8 cellular contexts compared by ENCODE assay signal in the genomic region with DNA sequence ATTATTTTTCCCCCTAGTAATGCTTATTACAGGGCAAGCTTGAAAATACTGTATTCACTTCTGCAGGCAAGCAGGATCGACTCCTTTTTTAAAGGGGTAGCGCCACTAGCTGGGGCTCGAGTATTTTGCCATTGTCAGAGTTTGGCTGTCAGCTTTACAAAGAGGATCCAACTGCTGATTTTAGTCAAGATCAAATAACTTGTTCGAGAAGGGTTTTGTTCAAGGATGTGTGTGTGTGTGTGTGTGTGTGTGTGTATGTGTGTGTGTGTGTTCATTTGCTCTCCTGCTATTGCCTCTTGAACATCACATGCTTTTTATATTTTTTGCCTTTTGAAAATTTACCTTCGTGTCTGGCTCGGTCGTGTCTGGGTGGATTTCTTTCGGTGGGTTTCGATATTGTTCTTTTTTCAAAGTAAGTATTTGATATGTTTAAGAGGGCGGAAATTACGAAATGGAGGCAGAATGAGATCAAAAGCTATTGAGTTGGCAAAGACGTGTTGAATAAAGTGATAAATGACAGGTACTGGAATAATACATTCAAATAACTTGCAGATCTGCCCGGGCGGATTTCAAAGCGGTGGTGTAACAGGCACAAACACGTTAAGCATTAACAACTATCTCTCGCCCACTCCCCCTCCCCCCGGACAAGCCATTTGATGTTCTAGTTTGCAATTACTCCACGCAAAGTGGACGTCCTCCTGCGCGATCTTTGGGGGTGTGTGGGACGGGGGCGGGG. TPM values are rescaled to one million over a fixed set of nuclear protein-coding genes. Genes with fewer than 3 reads are reported as not detected.
DNase-seq lines count a peak whose midpoint lies in the region; ATAC-seq lines count a peak whose summit lies in the region.

No MANE protein-coding gene starts in this region.

- POLR2A ChIA-PET in activated CD8-positive, alpha-beta T cell treated with anti-CD3 and anti-CD28 coated beads, Interleukin-2, amount 10 ng/mL, durations not matched to agents 7 days and 5 days (lab: Charles Lee): interaction anchor here (0.6 to 6.1 kb wide), 45 partner anchors 13 to 1366 kb away, joined by 3 to 117 read pairs (median 4); partner anchors contain the start of gene RTKN2

- H3K27ac Mint-ChIP-seq in activated CD8-positive, alpha-beta T cell treated with anti-CD3 and anti-CD28 coated beads, Interleukin-2, amount 10 ng/mL, durations not matched to agents 7 days and 5 days: peak overlapping the region; percentile 97

- CTCF ChIA-PET in activated CD8-positive, alpha-beta T cell treated with anti-CD3 and anti-CD28 coated beads, Interleukin-2, amount 10 ng/mL, durations not matched to agents 7 days and 5 days (lab: Charles Lee): interaction anchor here (0.6 to 6.5 kb wide), 20 partner anchors 9 to 343 kb away, joined by 3 to 57 read pairs (median 4); no protein-coding TSS in a partner anchor

- H3K4me1 Mint-ChIP-seq in activated CD8-positive, alpha-beta T cell treated with anti-CD3 and anti-CD28 coated beads, Interleukin-2, amount 10 ng/mL, durations not matched to agents 7 days and 5 days (ENCODE audit: low read depth): peaks cover 43% of the 10 kb centered on the region

- H3K27me3 Mint-ChIP-seq in activated CD8-positive, alpha-beta T cell treated with anti-CD3 and anti-CD28 coated beads, Interleukin-2, amount 10 ng/mL, durations not matched to agents 7 days and 5 days (ENCODE audit: low read depth): no peaks in the 10 kb centered on the region

- no peaks in the 10 kb centered on the region for H3K36me3 ChIP-seq in effector memory CD4-positive, alpha-beta T cell (ENCODE audit: control insufficient read depth, insufficient read depth, low read length)

- H3K27me3 ChIP-seq in effector memory CD4-positive, alpha-beta T cell (replicated peaks; ENCODE audit: control insufficient read depth, insufficient read depth, low read length, poor library complexity, severe bottlenecking): no peaks in the 10 kb centered on the region

- no peaks in the 10 kb centered on the region for H3K9me3 Mint-ChIP-seq in activated CD8-positive, alpha-beta T cell treated with anti-CD3 and anti-CD28 coated beads, Interleukin-2, amount 10 ng/mL, durations not matched to agents 7 days and 5 days (ENCODE audit: insufficient read depth)

- H3K4me3 ChIP-seq in effector memory CD4-positive, alpha-beta T cell (ENCODE audit: insufficient read depth, low read depth, low read length, poor library complexity, severe bottlenecking): peak overlapping the region; percentile 75

- H3K9me3 ChIP-seq in effector memory CD4-positive, alpha-beta T cell (ENCODE audit: control insufficient read depth, low read length): no peaks in the 10 kb centered on the region

- H3K4me1 ChIP-seq in effector memory CD4-positive, alpha-beta T cell (ENCODE audit: control insufficient read depth, insufficient read depth, low read length, poor library complexity, severe bottlenecking): peaks cover 19% of the 10 kb centered on the region

- peak; percentile 13 for DNase-seq in COLO668 (lab: John Stamatoyannopoulos, UW; ENCODE audit: unreplicated experiment)
- DNase-seq in H4 (ENCODE audit: low spot score): peak; percentile 43
- DNase-seq in NCI-H2227 treated with DMSO at 0.1 percent for 48 hours (lab: John Stamatoyannopoulos, UW): peak; percentile 30
- DNase-seq in activated CD8-positive, alpha-beta T cell treated with anti-CD3 and anti-CD28 coated beads, Interleukin-2, amount 10 ng/mL, durations not matched to agents 7 days and 5 days: peak; percentile 68
- peak; percentile 36 to 56 (median 38) for DNase-seq in effector memory CD4-positive, alpha-beta T cell
- peak; percentile 89 for DNase-seq in medulla oblongata (ENCODE audit: extremely low spot score)
- DNase-seq in stimulated activated CD8-positive, alpha-beta memory T cell treated with anti-CD3 and anti-CD28 coated beads, Interleukin-15, amount 100 ng/mL, for 1 hour (ENCODE audit: low read depth): peak; percentile 51

- H3K36me3 Mint-ChIP-seq in activated CD8-positive, alpha-beta T cell treated with anti-CD3 and anti-CD28 coated beads, Interleukin-2, amount 10 ng/mL, durations not matched to agents 7 days and 5 days (ENCODE audit: low read depth): peaks cover 10% of the 10 kb centered on the region

- ATAC-seq in activated CD8-positive, alpha-beta T cell treated with anti-CD3 and anti-CD28 coated beads, Interleukin-2, amount 10 ng/mL, durations not matched to agents 7 days and 5 days: peak; percentile 24
- ATAC-seq in GM18517 (IDR thresholded peaks at IDR 0.05; ENCODE audit: unreplicated experiment): no peak

- H3K4me3 Mint-ChIP-seq in activated CD8-positive, alpha-beta T cell treated with anti-CD3 and anti-CD28 coated beads, Interleukin-2, amount 10 ng/mL, durations not matched to agents 7 days and 5 days: peak overlapping the region; percentile 94

- H3K27ac ChIP-seq in effector memory CD4-positive, alpha-beta T cell (ENCODE audit: insufficient read depth, low read length, poor library complexity, severe bottlenecking): peak overlapping the region; percentile 88

RNA-seq across cellular contexts. Expression of gene ARID5B, which starts 1.1 kb away (rescaled TPM):
- 11.6 and 15.7 TPM in 2 replicates for total RNA-seq in H4 (2014; rRNA removed; shearing (Covaris generic))
- 10 to 100 TPM; 18.0 to 21.6 TPM for total RNA-seq in activated CD8-positive, alpha-beta T cell treated with anti-CD3 and anti-CD28 coated beads, Interleukin-2, amount 10 ng/mL, durations not matched to agents 7 days and 5 days

Comparison
In these comparisons a context has a peak if more than half of its experiments do, and no peak if none do; other contexts are left out.
1. DNase-seq: peak in every context shown above with its lines; median percentile 89 in medulla oblongata; 68 in activated CD8-positive, alpha-beta T cell treated with anti-CD3 and anti-CD28 coated beads, Interleukin-2, amount 10 ng/mL, durations not matched to agents 7 days and 5 days; 51 in stimulated activated CD8-positive, alpha-beta memory T cell treated with anti-CD3 and anti-CD28 coated beads, Interleukin-15, amount 100 ng/mL, for 1 hour; 43 in H4; 38 in effector memory CD4-positive, alpha-beta T cell; 30 in NCI-H2227 treated with DMSO at 0.1 percent for 48 hours; 13 in COLO668.